Comparison of ENCODE assay signal across 8 cellular contexts in genomic region chrX:101659601-101660063, GRCh38. TPM values are rescaled to one million over a fixed set of nuclear protein-coding genes. Genes with fewer than 3 reads are reported as not detected.
DNase-seq lines count a peak whose midpoint lies in the region; ATAC-seq and TF ChIP-seq lines count a peak whose summit lies in the region.

Gene ARMCX2 (minus strand): TSS chrX:101659850. CDS start chrX:101657588, 2,262 bp downstream.

- TF ChIP-seq CTCF in esophagus muscularis mucosa (IDR thresholded peaks at IDR 0.05), result no peak

- DNase-seq in A172 (ENCODE audit: low spot score) (peak; percentile 14), T-helper 17 cell (no peak), esophagus muscularis mucosa (ENCODE audit: extremely low spot score) (no peak), SW 1271 (lab: John Stamatoyannopoulos, UW) (no peak)

- TF ChIP-seq POLR2A in GM18505 (IDR thresholded peaks at IDR 0.05; ENCODE audit: borderline replicate concordance, extremely low read depth, insufficient read depth, insufficient read length) (peak; percentile 78), esophagus muscularis mucosa (IDR thresholded peaks at IDR 0.05; ENCODE audit: low read depth) (peak; percentile 36)

- ATAC-seq in GM18505 (IDR thresholded peaks at IDR 0.05; ENCODE audit: unreplicated experiment) (peak; percentile 64), HG03565 (IDR thresholded peaks at IDR 0.05; ENCODE audit: unreplicated experiment) (peak; percentile 70), T-helper 17 cell (no peak)

- TF ChIP-seq EP300 in esophagus muscularis mucosa (IDR thresholded peaks at IDR 0.05), result no peak

- peaks cover 0 to 17% (median 7%) of the 10 kb centered on the region in 4 donors for H3K36me3 ChIP-seq in esophagus muscularis mucosa
- H3K36me3 ChIP-seq in thymus (ENCODE audit: control insufficient read depth, insufficient read depth), result no peaks in the 10 kb centered on the region

- 29% methylated on average over 16 of the region's 22 CpGs for WGBS in esophagus muscularis mucosa
- 2% methylated on average over 19 of the region's 22 CpGs for WGBS in thymus

- peak within 1 kb of the TSS; percentile 47 for H3K27ac Mint-ChIP-seq in T-helper 17 cell

- H3K27me3 Mint-ChIP-seq in T-helper 17 cell, result peaks cover 4% of the 10 kb centered on the region

- H3K4me3 Mint-ChIP-seq in T-helper 17 cell, result peak within 1 kb of the TSS; percentile 90

- peak within 1 kb of the TSS; percentile 61 to 72 (median 65) for H3K4me3 ChIP-seq in esophagus muscularis mucosa
- H3K4me3 ChIP-seq in mononuclear cell (ENCODE audit: low read length), result peak within 1 kb of the TSS; percentile 51
- peak within 1 kb of the TSS; percentile 62 for H3K4me3 ChIP-seq in thymus (ENCODE audit: low read length)

- intact Hi-C loops in esophagus muscularis mucosa (cut with DNase I), result no loop called here

- H3K27ac ChIP-seq in esophagus muscularis mucosa (replicated peaks in 1 of 4), result peak within 1 kb of the TSS; percentile 75 to 81 (median 80)
- H3K27ac ChIP-seq in thymus (ENCODE audit: low read depth), result no peak within 1 kb of the TSS

- H3K4me1 ChIP-seq in esophagus muscularis mucosa (peaks cover 0 to 22% (median 15%) of the 10 kb centered on the region in 4 donors), mononuclear cell (ENCODE audit: insufficient read depth, low read length) (peaks cover 5% of the 10 kb centered on the region), thymus (ENCODE audit: control insufficient read depth, insufficient read depth, low read length) (no peaks in the 10 kb centered on the region)

- H3K27me3 ChIP-seq in esophagus muscularis mucosa, result peaks cover 0 to 5% (median 0%) of the 10 kb centered on the region in 4 donors
- no peaks in the 10 kb centered on the region for H3K27me3 ChIP-seq in mononuclear cell (ENCODE audit: insufficient read depth, low read length)
- no peaks in the 10 kb centered on the region for H3K27me3 ChIP-seq in thymus (ENCODE audit: control insufficient read depth, insufficient read depth)

- H3K4me1 Mint-ChIP-seq in T-helper 17 cell, result peaks cover 6% of the 10 kb centered on the region

- no peaks in the 10 kb centered on the region for H3K9me3 ChIP-seq in T-helper 17 cell (ENCODE audit: control insufficient read depth, low read length, poor library complexity, severe bottlenecking)
- H3K9me3 ChIP-seq in esophagus muscularis mucosa, result no peaks in the 10 kb centered on the region
- no peaks in the 10 kb centered on the region for H3K9me3 ChIP-seq in mononuclear cell (ENCODE audit: low read depth, low read length)
- H3K9me3 ChIP-seq in thymus (ENCODE audit: control insufficient read depth), result no peaks in the 10 kb centered on the region

- H3K36me3 Mint-ChIP-seq in T-helper 17 cell (ENCODE audit: low read depth), result peaks cover under 1% of the 10 kb centered on the region

RNA-seq across cellular contexts. Expression of gene ARMCX2, which starts in this region (rescaled TPM):
- total RNA-seq in A172 (2014; rRNA removed; shearing (Covaris generic)), result 25.5 and 31.3 TPM in 2 replicates
- 1 to 10 TPM in 1 of 2 donors, under 1 TPM in 1; 0.55 to 1.4 TPM for total RNA-seq in T-helper 17 cell
- total RNA-seq in esophagus muscularis mucosa, result 10 to 100 TPM; 15.0 to 55.0 (median 30.6) TPM
- total RNA-seq in mononuclear cell, result 0.94 TPM
- 19.6 TPM for polyA plus RNA-seq in thymus
